In genomic region chr13:95155504-95155903, GRCh38 we compare ENCODE assay signal across 1 cellular context.
TF ChIP-seq lines count a peak whose summit lies in the region.

No MANE protein-coding gene starts in this region.

TF ChIP-seq in HepG2, 621 proteins besides CTCF, POLR2A, EP300 and RAD21 (continued from another document):
- TF ChIP-seq E2F1 (CRISPR knock-in tag; IDR thresholded peaks at IDR 0.05), result no peak
- no peak for TF ChIP-seq ZNF775 (CRISPR knock-in tag; IDR thresholded peaks at IDR 0.05; ENCODE audit: borderline replicate concordance)
- TF ChIP-seq HMGA1 (CRISPR knock-in tag; conservative IDR thresholded peaks at IDR 0.05), result no peak
- TF ChIP-seq ZNF687 (CRISPR knock-in tag; IDR thresholded peaks at IDR 0.05), result no peak
TF ChIP-seq in HepG2: peak in this region for 0.
